25 cellular contexts compared by ENCODE assay signal in the genomic region with DNA sequence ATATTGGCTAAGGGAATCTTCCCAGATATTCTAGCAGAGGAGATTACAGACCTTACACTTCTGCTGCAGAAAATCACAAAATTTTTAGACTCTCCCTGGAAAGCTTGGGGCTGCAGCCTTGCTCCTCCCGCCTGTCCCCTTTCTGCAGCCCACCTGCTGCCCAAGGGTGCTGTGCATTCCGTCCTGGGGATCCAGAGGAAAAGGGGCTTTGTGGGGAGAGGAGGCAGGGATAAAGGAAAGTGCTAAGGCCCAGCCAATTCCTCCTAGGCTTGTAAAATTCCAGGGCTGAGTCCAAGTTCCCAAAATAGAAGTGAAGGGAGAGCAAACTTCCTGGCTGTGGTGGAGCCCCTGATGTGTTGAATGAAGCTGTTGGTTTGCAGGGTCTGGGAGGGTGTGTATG.
DNase-seq lines count a peak whose midpoint lies in the region; ATAC-seq and TF ChIP-seq lines count a peak whose summit lies in the region.
"Had no signal": no experiment of that assay in that cellular context is flagged by ENCODE, and none has a peak within 500 bp of the region (broad histone marks: within the 10 kb centered on the region; RNA-seq: fewer than 3 reads in every experiment).

No MANE protein-coding gene starts in this region.

- H3K27ac ChIP-seq in SJCRH30 (no peak overlapping the region), mesodermal cell (ENCODE audit: low read depth, low read length, severe bottlenecking) (peak overlapping the region; percentile 41), tibial artery (peak overlapping the region; percentile 59 to 70)
- H3K27ac ChIP-seq: gastrocnemius medialis, GM23248, ovary, PC-9, SJSA1, WERI-Rb-1 had no signal

- H3K9me3 Mint-ChIP-seq in type B pancreatic cell, result no peaks in the 10 kb centered on the region

- peaks cover 12% of the 10 kb centered on the region for H3K27me3 Mint-ChIP-seq in type B pancreatic cell

- no peak for TF ChIP-seq CTCF in tibial artery (IDR thresholded peaks at IDR 0.05)
- TF ChIP-seq CTCF in type B pancreatic cell (conservative IDR thresholded peaks at IDR 0.05), result no peak

- H3K36me3 Mint-ChIP-seq in type B pancreatic cell, result no peaks in the 10 kb centered on the region
- H3K36me3 Mint-ChIP-seq: CD4-positive, alpha-beta memory T cell had no signal

- peak; percentile 45 to 73 for ATAC-seq in left cardiac atrium
- ATAC-seq in GM18861 (IDR thresholded peaks at IDR 0.05; ENCODE audit: unreplicated experiment), result no peak
- ATAC-seq: gastrocnemius medialis, left lobe of liver had no signal

- DNase-seq in SJCRH30, result peak; percentile 68 to 78
- DNase-seq in left cardiac atrium, result no peak
- no peak for DNase-seq in tibial artery
- no peak for DNase-seq in type B pancreatic cell (ENCODE audit: extremely low spot score, unreplicated experiment)
- DNase-seq in pons (ENCODE audit: low spot score), result no peak
- no peak for DNase-seq in NCI-H1105 (lab: John Stamatoyannopoulos, UW)
- DNase-seq: activated CD4-positive, alpha-beta T cell treated with anti-CD3 and anti-CD28 coated beads, Interleukin-2, amount 50 U/mL, for 48 hours; activated naive CD4-positive, alpha-beta T cell treated with Interleukin-2 at 50 U/mL for 16 hours; amniotic stem cell; caudate nucleus; CD4-positive, alpha-beta memory T cell; gastrocnemius medialis; GM23248; NCI-H187 treated with DMSO at 0.1 percent for 48 hours; NCI-H226; ovary; PC-9; stimulated activated CD4-positive, alpha-beta T cell treated with anti-CD3 and anti-CD28 coated beads, Interleukin-2, amount 100 ng/mL, for 24 hours; stimulated activated naive CD4-positive, alpha-beta T cell; T-helper 2 cell; WERI-Rb-1 had no signal

- intact Hi-C loops in left cardiac atrium (cut with DNase I) (no loop called here), tibial artery (cut with DNase I; ENCODE audit: low total_unique reads) (no loop called here)

- H3K27ac Mint-ChIP-seq in type B pancreatic cell, result no peak overlapping the region
- H3K27ac Mint-ChIP-seq: CD4-positive, alpha-beta memory T cell had no signal

- H3K36me3 ChIP-seq in SJCRH30 (no peaks in the 10 kb centered on the region), mesodermal cell (ENCODE audit: control insufficient read depth, insufficient read depth, low read length) (no peaks in the 10 kb centered on the region), tibial artery (no peaks in the 10 kb centered on the region)
- H3K36me3 ChIP-seq: gastrocnemius medialis, ovary, SJSA1, WERI-Rb-1 had no signal

- WGBS in mesodermal cell (ENCODE audit: insufficient coverage in 2 of 2), 2 experiments, result 0 to 80% methylated on average over 1 of the region's 2 CpGs

- H3K9me3 ChIP-seq in SJCRH30 (replicated peaks) (no peaks in the 10 kb centered on the region), mesodermal cell (ENCODE audit: control insufficient read depth, low read length) (no peaks in the 10 kb centered on the region), tibial artery (no peaks in the 10 kb centered on the region)
- H3K9me3 ChIP-seq: gastrocnemius medialis, ovary, SJSA1 had no signal

- peaks cover 7% of the 10 kb centered on the region for H3K4me1 Mint-ChIP-seq in type B pancreatic cell (ENCODE audit: unreplicated experiment)
- H3K4me1 Mint-ChIP-seq: CD4-positive, alpha-beta memory T cell had no signal

- H3K4me1 ChIP-seq in SJCRH30 (no peaks in the 10 kb centered on the region), mesodermal cell (ENCODE audit: control insufficient read depth, insufficient read depth, low read length, poor library complexity, severe bottlenecking) (peaks cover 31% of the 10 kb centered on the region), tibial artery (peaks cover 0 to 28% (median 9%) of the 10 kb centered on the region in 4 donors)

- H3K4me3 ChIP-seq in SJCRH30 (no peak overlapping the region), mesodermal cell (ENCODE audit: extremely low read depth, insufficient read depth, low read length, poor library complexity, severe bottlenecking) (no peak overlapping the region), tibial artery (peak overlapping the region; percentile 28 to 36)
- H3K4me3 ChIP-seq: gastrocnemius medialis, GM23248, ovary, PC-9, SJSA1 had no signal

- no peak overlapping the region for H3K4me3 Mint-ChIP-seq in type B pancreatic cell
- H3K4me3 Mint-ChIP-seq: CD4-positive, alpha-beta memory T cell had no signal

- H3K27me3 ChIP-seq in SJCRH30 (no peaks in the 10 kb centered on the region), tibial artery (no peaks in the 10 kb centered on the region)
- H3K27me3 ChIP-seq: gastrocnemius medialis, ovary, SJSA1 had no signal

Comparison
In these comparisons a context has a peak if more than half of its experiments do, and no peak if none do; other contexts are left out.
1. DNase-seq: peak in SJCRH30 (2 of 2); none in left cardiac atrium (single experiment), tibial artery (0 of 2), type B pancreatic cell (single experiment), pons (single experiment) and NCI-H1105 (single experiment).
2. H3K4me3 ChIP-seq: peak in tibial artery (2 of 2); none in SJCRH30 (single experiment) and mesodermal cell (single experiment).